10 cellular contexts compared by ENCODE assay signal in the genomic region with DNA sequence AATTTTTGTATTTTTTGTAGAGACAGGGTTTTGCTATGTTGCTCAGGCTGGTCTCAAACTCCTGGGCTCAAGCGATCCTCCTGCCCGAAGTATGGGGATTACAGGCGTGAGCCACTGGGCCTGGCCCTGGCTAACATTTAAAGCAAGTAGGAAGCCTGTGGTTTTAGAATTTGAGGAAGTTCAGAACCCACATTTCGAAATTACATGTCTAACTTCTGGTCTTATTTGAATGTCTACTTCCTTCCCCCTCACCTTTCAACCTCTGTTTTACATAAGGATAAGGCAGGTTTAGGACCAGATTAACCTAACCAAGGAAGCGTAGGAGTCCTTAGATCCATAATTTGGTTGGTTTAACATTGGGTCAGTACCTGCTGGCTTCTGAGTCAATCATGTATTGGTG.
DNase-seq lines count a peak whose midpoint lies in the region; ATAC-seq and TF ChIP-seq lines count a peak whose summit lies in the region.
"Had no signal": no experiment of that assay in that cellular context is flagged by ENCODE, and none has a peak within 500 bp of the region (broad histone marks: within the 10 kb centered on the region; RNA-seq: fewer than 3 reads in every experiment).

No MANE protein-coding gene starts in this region.

- in situ Hi-C loops in HAP-1 (cut with MboI; ENCODE audit: low sequenced_read_pairs), result no loop called here

- peaks cover 12% of the 10 kb centered on the region for H3K27me3 ChIP-seq in HAP-1 (ENCODE audit: low read depth)
- H3K27me3 ChIP-seq: Peyer's patch had no signal

- CTCF ChIA-PET in GM10248 (lab: Yijun Ruan, JAX), result interaction anchor here (1.3 to 3.6 kb wide), 4 partner anchors 10 to 176 kb away, joined by 4 to 12 read pairs (median 4); no protein-coding TSS in a partner anchor

- peak; percentile 88 for ATAC-seq in HG03139 (IDR thresholded peaks at IDR 0.05; ENCODE audit: unreplicated experiment)

- POLR2A ChIA-PET in GM10248 (lab: Yijun Ruan, JAX), result no interaction called here

- DNase-seq in GM10248 (ENCODE audit: extremely low spot score) (peak; percentile 50), GM20000 (ENCODE audit: low spot score) (peak; percentile 52), SKM-1 (lab: John Stamatoyannopoulos, UW; ENCODE audit: unreplicated experiment) (peak; percentile 94), HAP-1 (ENCODE audit: low spot score in 2 of 2) (no peak), epidermal melanocyte (ENCODE audit: insufficient read length, low spot score) (no peak), NCI-H1417 treated with DMSO at 0.1 percent for 48 hours (lab: John Stamatoyannopoulos, UW) (no peak)
- no peak for DNase-seq in effector CD4-positive, alpha-beta T cell
- DNase-seq: CD4-positive, CD25-positive, alpha-beta regulatory T cell had no signal

- TF ChIP-seq CTCF in GM10248 (IDR thresholded peaks at IDR 0.05; ENCODE audit: control extremely low read depth, extremely low read depth, low read depth, missing control alignments), result no peak
- no peak for TF ChIP-seq CTCF in GM20000 (IDR thresholded peaks at IDR 0.05; ENCODE audit: extremely low read depth, missing control alignments)

- H3K4me3 ChIP-seq in HAP-1, result no peak overlapping the region
- H3K4me3 ChIP-seq: Peyer's patch had no signal

- no peaks in the 10 kb centered on the region for H3K9me3 ChIP-seq in HAP-1
- H3K9me3 ChIP-seq: Peyer's patch had no signal

- H3K36me3 ChIP-seq in HAP-1 (replicated peaks), result no peaks in the 10 kb centered on the region
- H3K36me3 ChIP-seq: Peyer's patch had no signal

- H3K4me1 ChIP-seq in HAP-1, result no peaks in the 10 kb centered on the region
- H3K4me1 ChIP-seq: Peyer's patch had no signal

Comparison
In these comparisons a context has a peak if more than half of its experiments do, and no peak if none do; other contexts are left out.
1. DNase-seq: peak in GM10248 (single experiment), GM20000 (single experiment) and SKM-1 (single experiment); none in effector CD4-positive, alpha-beta T cell (single experiment), HAP-1 (0 of 2), epidermal melanocyte (single experiment) and NCI-H1417 treated with DMSO at 0.1 percent for 48 hours (single experiment).